22 cellular contexts compared by ENCODE assay signal in genomic region chr17:77535435-77535834, GRCh38.
DNase-seq lines count a peak whose midpoint lies in the region; ATAC-seq lines count a peak whose summit lies in the region.
"Had no signal": no experiment of that assay in that cellular context is flagged by ENCODE, and none has a peak within 500 bp of the region (broad histone marks: within the 10 kb centered on the region; RNA-seq: fewer than 3 reads in every experiment).

No MANE protein-coding gene starts in this region.

- no peak overlapping the region for H3K27ac ChIP-seq in SJCRH30
- H3K27ac ChIP-seq: A549, left lung, vagina had no signal

- H3K9me3 ChIP-seq in SJCRH30 (replicated peaks), result 0 out of 2 replicates have a peak, but pooled peaks cover 2% of the 10 kb centered on the region
- H3K9me3 ChIP-seq: left lung, vagina had no signal

- peaks cover 7% of the 10 kb centered on the region for H3K4me1 Mint-ChIP-seq in activated T-cell treated with anti-CD3 and anti-CD28 coated beads, Interleukin-2, amount 50 U/mL, for 72 hours (ENCODE audit: low read depth)
- peaks cover 10% of the 10 kb centered on the region for H3K4me1 Mint-ChIP-seq in stimulated activated naive CD8-positive, alpha-beta T cell treated with anti-CD3 and anti-CD28 coated beads, Interleukin-15, amount 100 ng/mL, for 72 hours

- peaks cover 2 to 4% of the 10 kb centered on the region in 2 donors for H3K36me3 Mint-ChIP-seq in activated T-cell treated with anti-CD3 and anti-CD28 coated beads, Interleukin-2, amount 50 U/mL, for 72 hours (ENCODE audit: insufficient read depth in 2 of 2)

- peak; percentile 58 to 59 for ATAC-seq in activated T-cell treated with anti-CD3 and anti-CD28 coated beads, Interleukin-2, amount 50 U/mL, for 72 hours (replicated peaks in 1 of 2)
- ATAC-seq in left cardiac atrium, result peak; percentile 75 to 76
- ATAC-seq in stimulated activated naive CD8-positive, alpha-beta T cell treated with anti-CD3 and anti-CD28 coated beads, Interleukin-15, amount 100 ng/mL, for 72 hours, result peak; percentile 79
- ATAC-seq in GM19351 (IDR thresholded peaks at IDR 0.05; ENCODE audit: unreplicated experiment), result no peak
- ATAC-seq in HG03175 (IDR thresholded peaks at IDR 0.05; ENCODE audit: unreplicated experiment), result no peak
- ATAC-seq: left lung had no signal

- no peak overlapping the region for H3K27ac Mint-ChIP-seq in activated T-cell treated with anti-CD3 and anti-CD28 coated beads, Interleukin-2, amount 50 U/mL, for 72 hours
- H3K27ac Mint-ChIP-seq in stimulated activated naive CD8-positive, alpha-beta T cell treated with anti-CD3 and anti-CD28 coated beads, Interleukin-15, amount 100 ng/mL, for 72 hours, result peak overlapping the region in 1 of 2 donors; percentile 54
- H3K27ac Mint-ChIP-seq: activated naive CD8-positive, alpha-beta T cell; CD4-positive, alpha-beta T cell; T-helper 2 cell treated with Interferon-gamma antibody and Interleukin-4, amounts not matched to agents 5 μg/mL and 100 μg/mL, for 36 hours had no signal

- no peaks in the 10 kb centered on the region for H3K36me3 ChIP-seq in SJCRH30
- H3K36me3 ChIP-seq: left lung, vagina had no signal

- H3K9me3 Mint-ChIP-seq in activated T-cell treated with anti-CD3 and anti-CD28 coated beads, Interleukin-2, amount 50 U/mL, for 72 hours, result peaks cover 0 to 1% of the 10 kb centered on the region in 2 donors
- peaks cover 7 to 12% of the 10 kb centered on the region in 2 donors for H3K9me3 Mint-ChIP-seq in stimulated activated naive CD8-positive, alpha-beta T cell treated with anti-CD3 and anti-CD28 coated beads, Interleukin-15, amount 100 ng/mL, for 72 hours
- H3K9me3 Mint-ChIP-seq: CD4-positive, alpha-beta T cell had no signal

- no peak overlapping the region for H3K4me3 ChIP-seq in SJCRH30
- H3K4me3 ChIP-seq: A549, left lung, vagina had no signal

- peak in 1 of 2 donors; percentile 6 for DNase-seq in activated T-cell treated with anti-CD3 and anti-CD28 coated beads, Interleukin-2, amount 50 U/mL, for 72 hours
- no peak for DNase-seq in activated T-cell treated with anti-CD3 and anti-CD28 coated beads, Interleukin-2, amount 50 U/mL, for 1 hour
- peak; percentile 42 to 49 for DNase-seq in SJCRH30
- peak; percentile 63 for DNase-seq in left cardiac atrium
- no peak for DNase-seq in stimulated activated naive CD8-positive, alpha-beta T cell treated with anti-CD3 and anti-CD28 coated beads, Interleukin-15, amount 100 ng/mL, for 72 hours
- no peak for DNase-seq in CD1c-positive myeloid dendritic cell (ENCODE audit: extremely low spot score)
- DNase-seq: activated T-cell treated with anti-CD3 and anti-CD28 coated beads for 4 hours; CD4-positive, alpha-beta T cell; cerebellar nuclear complex; DND-41; foreskin fibroblast; Kasumi-1; left lung; NCI-H146; NCI-H2227 treated with DMSO at 0.1 percent for 48 hours; stimulated activated naive CD4-positive, alpha-beta T cell had no signal

- no peak overlapping the region for H3K4me3 Mint-ChIP-seq in activated T-cell treated with anti-CD3 and anti-CD28 coated beads, Interleukin-2, amount 50 U/mL, for 72 hours
- no peak overlapping the region for H3K4me3 Mint-ChIP-seq in stimulated activated naive CD8-positive, alpha-beta T cell treated with anti-CD3 and anti-CD28 coated beads, Interleukin-15, amount 100 ng/mL, for 72 hours
- H3K4me3 Mint-ChIP-seq: CD4-positive, alpha-beta T cell; T-helper 2 cell treated with Interferon-gamma antibody and Interleukin-4, amounts not matched to agents 5 μg/mL and 100 μg/mL, for 36 hours had no signal

- no peaks in the 10 kb centered on the region; the same call in 1 of the 2 replicates for H3K27me3 ChIP-seq in SJCRH30
- H3K27me3 ChIP-seq: vagina had no signal

- H3K4me1 ChIP-seq in SJCRH30, result no peaks in the 10 kb centered on the region
- H3K4me1 ChIP-seq: left lung, vagina had no signal

- intact Hi-C loops in left cardiac atrium (cut with DNase I), result no loop called here

- peaks cover 6% of the 10 kb centered on the region for H3K27me3 Mint-ChIP-seq in activated T-cell treated with anti-CD3 and anti-CD28 coated beads, Interleukin-2, amount 50 U/mL, for 72 hours (ENCODE audit: low read depth)
- no peaks in the 10 kb centered on the region for H3K27me3 Mint-ChIP-seq in stimulated activated naive CD8-positive, alpha-beta T cell treated with anti-CD3 and anti-CD28 coated beads, Interleukin-15, amount 100 ng/mL, for 72 hours
- H3K27me3 Mint-ChIP-seq: activated naive CD8-positive, alpha-beta T cell had no signal

Comparison
In these comparisons a context has a peak if more than half of its experiments do, and no peak if none do; other contexts are left out.
1. ATAC-seq: peak in activated T-cell treated with anti-CD3 and anti-CD28 coated beads, Interleukin-2, amount 50 U/mL, for 72 hours (2 of 2), left cardiac atrium (2 of 2) and stimulated activated naive CD8-positive, alpha-beta T cell treated with anti-CD3 and anti-CD28 coated beads, Interleukin-15, amount 100 ng/mL, for 72 hours (single experiment); none in GM19351 (single experiment) and HG03175 (single experiment).
2. DNase-seq: peak in SJCRH30 (2 of 2) and left cardiac atrium (single experiment); none in activated T-cell treated with anti-CD3 and anti-CD28 coated beads, Interleukin-2, amount 50 U/mL, for 1 hour (single experiment), stimulated activated naive CD8-positive, alpha-beta T cell treated with anti-CD3 and anti-CD28 coated beads, Interleukin-15, amount 100 ng/mL, for 72 hours (0 of 2) and CD1c-positive myeloid dendritic cell (single experiment).